Comparison of ENCODE assay signal across 1 cellular context in the genomic region with DNA sequence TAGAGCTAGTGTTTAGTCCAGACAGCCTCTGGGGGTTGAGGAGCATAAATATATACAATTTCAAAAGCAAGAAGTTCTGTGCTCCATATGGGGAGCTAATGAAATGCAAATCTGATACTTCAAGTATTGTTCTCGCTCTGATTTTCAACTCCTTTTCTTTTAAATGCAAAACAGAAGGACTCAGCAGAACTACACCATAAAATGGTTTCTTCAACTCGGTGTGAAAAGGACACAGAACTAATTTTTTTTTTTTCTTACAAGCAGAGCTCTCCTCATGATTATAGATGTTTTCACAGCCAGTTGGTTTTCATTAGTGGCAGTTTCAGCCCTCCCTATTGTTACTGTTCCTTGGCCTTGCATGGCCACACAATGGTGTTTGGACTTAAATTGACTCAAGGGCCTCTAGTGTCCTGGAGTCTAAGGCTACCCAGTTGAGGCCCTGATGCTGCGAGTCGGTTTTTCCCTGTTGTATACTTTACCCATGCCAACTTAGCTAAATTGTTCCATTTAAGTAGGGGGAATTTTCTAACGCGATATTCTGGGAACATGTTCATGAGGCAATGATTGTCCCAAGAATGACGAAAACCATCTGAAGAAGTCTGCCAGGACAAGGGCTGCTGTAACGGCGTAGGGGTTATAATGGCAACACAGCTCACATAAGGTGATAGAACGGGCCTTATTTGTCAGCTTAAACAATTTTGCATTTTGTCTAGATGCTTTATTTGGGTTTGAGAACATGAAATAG.
TF ChIP-seq lines count a peak whose summit lies in the region.

No MANE protein-coding gene starts in this region.

TF ChIP-seq in GM23338, 12 proteins besides CTCF, POLR2A, EP300 and RAD21 (continued from another document):
- TF ChIP-seq, protein P1, sequence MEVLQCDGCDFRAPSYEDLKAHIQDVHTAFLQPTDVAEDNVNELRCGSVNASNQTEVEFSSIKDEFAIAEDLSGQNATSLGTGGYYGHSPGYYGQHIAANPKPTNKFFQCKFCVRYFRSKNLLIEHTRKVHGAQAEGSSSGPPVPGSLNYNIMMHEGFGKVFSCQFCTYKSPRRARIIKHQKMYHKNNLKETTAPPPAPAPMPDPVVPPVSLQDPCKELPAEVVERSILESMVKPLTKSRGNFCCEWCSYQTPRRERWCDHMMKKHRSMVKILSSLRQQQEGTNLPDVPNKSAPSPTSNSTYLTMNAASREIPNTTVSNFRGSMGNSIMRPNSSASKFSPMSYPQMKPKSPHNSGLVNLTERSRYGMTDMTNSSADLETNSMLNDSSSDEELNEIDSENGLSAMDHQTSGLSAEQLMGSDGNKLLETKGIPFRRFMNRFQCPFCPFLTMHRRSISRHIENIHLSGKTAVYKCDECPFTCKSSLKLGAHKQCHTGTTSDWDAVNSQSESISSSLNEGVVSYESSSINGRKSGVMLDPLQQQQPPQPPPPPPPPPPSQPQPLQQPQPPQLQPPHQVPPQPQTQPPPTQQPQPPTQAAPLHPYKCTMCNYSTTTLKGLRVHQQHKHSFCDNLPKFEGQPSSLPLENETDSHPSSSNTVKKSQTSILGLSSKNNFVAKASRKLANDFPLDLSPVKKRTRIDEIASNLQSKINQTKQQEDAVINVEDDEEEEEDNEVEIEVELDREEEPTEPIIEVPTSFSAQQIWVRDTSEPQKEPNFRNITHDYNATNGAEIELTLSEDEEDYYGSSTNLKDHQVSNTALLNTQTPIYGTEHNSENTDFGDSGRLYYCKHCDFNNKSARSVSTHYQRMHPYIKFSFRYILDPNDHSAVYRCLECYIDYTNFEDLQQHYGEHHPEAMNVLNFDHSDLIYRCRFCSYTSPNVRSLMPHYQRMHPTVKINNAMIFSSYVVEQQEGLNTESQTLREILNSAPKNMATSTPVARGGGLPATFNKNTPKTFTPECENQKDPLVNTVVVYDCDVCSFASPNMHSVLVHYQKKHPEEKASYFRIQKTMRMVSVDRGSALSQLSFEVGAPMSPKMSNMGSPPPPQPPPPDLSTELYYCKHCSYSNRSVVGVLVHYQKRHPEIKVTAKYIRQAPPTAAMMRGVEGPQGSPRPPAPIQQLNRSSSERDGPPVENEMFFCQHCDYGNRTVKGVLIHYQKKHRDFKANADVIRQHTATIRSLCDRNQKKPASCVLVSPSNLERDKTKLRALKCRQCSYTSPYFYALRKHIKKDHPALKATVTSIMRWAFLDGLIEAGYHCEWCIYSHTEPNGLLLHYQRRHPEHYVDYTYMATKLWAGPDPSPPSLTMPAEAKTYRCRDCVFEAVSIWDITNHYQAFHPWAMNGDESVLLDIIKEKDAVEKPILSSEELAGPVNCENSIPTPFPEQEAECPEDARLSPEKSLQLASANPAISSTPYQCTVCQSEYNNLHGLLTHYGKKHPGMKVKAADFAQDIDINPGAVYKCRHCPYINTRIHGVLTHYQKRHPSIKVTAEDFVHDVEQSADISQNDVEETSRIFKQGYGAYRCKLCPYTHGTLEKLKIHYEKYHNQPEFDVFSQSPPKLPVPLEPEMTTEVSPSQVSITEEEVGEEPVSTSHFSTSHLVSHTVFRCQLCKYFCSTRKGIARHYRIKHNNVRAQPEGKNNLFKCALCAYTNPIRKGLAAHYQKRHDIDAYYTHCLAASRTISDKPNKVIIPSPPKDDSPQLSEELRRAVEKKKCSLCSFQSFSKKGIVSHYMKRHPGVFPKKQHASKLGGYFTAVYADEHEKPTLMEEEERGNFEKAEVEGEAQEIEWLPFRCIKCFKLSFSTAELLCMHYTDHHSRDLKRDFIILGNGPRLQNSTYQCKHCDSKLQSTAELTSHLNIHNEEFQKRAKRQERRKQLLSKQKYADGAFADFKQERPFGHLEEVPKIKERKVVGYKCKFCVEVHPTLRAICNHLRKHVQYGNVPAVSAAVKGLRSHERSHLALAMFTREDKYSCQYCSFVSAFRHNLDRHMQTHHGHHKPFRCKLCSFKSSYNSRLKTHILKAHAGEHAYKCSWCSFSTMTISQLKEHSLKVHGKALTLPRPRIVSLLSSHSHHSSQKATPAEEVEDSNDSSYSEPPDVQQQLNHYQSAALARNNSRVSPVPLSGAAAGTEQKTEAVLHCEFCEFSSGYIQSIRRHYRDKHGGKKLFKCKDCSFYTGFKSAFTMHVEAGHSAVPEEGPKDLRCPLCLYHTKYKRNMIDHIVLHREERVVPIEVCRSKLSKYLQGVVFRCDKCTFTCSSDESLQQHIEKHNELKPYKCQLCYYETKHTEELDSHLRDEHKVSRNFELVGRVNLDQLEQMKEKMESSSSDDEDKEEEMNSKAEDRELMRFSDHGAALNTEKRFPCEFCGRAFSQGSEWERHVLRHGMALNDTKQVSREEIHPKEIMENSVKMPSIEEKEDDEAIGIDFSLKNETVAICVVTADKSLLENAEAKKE (CRISPR knock-in tag; IDR thresholded peaks at IDR 0.05) = no peak
- TF ChIP-seq, protein P2, sequence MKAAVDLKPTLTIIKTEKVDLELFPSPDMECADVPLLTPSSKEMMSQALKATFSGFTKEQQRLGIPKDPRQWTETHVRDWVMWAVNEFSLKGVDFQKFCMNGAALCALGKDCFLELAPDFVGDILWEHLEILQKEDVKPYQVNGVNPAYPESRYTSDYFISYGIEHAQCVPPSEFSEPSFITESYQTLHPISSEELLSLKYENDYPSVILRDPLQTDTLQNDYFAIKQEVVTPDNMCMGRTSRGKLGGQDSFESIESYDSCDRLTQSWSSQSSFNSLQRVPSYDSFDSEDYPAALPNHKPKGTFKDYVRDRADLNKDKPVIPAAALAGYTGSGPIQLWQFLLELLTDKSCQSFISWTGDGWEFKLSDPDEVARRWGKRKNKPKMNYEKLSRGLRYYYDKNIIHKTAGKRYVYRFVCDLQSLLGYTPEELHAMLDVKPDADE (IDR thresholded peaks at IDR 0.05) = no peak
- TF ChIP-seq POLR2AphosphoS5 (IDR thresholded peaks at IDR 0.05; ENCODE audit: low read depth) (no peak), ZNF114 (CRISPR knock-in tag; IDR thresholded peaks at IDR 0.05) (no peak), CREB1 (CRISPR knock-in tag; IDR thresholded peaks at IDR 0.05; ENCODE audit: low read depth) (no peak)
